ENCODE assay signal across 8 cellular contexts in the genomic region with DNA sequence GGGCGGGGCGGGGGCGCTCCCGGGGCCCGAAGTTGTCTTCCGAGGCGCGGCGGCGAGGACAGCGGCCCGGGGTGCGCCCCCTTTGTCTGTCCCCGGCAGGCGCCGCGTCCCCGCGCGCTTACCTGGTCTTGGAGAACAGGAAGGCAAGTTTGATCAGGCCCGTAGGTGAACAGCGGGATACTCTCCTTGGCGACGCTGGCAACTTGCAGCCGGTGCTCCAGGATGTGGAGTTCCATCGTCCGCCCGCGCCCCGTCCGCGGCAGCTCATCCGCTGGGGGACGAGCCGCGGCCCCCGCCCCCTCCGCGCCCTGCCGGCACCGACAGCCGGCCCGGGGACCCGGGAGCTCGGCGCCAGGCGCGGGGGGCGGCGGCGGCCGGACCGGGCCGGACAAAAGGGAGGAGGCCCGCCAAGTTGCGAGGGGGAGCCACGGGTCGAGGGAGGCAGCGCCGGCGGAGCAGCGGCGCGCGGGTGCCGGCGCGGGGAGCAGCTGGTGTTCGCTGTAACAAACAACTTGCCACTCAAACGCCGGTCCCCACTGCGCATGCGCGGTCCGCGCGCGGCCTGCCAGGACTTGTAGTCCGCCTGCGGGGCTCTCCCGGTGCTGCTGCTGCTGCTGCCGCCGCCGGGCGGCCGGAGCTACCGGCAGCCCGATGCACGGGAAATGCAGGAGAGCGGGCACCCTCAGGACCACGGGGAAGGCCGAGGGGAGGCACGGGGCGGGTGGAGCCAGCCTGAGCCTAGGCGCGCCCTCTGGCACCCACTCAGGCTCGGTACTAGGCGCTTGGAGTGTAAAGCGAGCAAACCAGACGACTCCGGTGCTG. TPM values are rescaled to one million over a fixed set of nuclear protein-coding genes. Genes with fewer than 3 reads are reported as not detected.
DNase-seq lines count a peak whose midpoint lies in the region; ATAC-seq and TF ChIP-seq lines count a peak whose summit lies in the region.

No MANE protein-coding gene starts in this region.

- no peaks in the 10 kb centered on the region for H3K9me3 Mint-ChIP-seq in IgD-negative memory B cell
- H3K9me3 Mint-ChIP-seq in activated T-cell treated with anti-CD3 and anti-CD28 coated beads, Interleukin-2, amount 50 U/mL, for 4 hours = no peaks in the 10 kb centered on the region

- no peaks in the 10 kb centered on the region for H3K27me3 ChIP-seq in esophagus muscularis mucosa
- H3K27me3 ChIP-seq in muscle layer of duodenum (ENCODE audit: low read depth, low read length) = no peaks in the 10 kb centered on the region

- H3K36me3 ChIP-seq in esophagus muscularis mucosa (no peaks in the 10 kb centered on the region), muscle layer of duodenum (ENCODE audit: control insufficient read depth in 1 of 2, insufficient read depth in 2 of 2, low read length in 2 of 2) (no peaks in the 10 kb centered on the region)

- H3K9me3 ChIP-seq in esophagus muscularis mucosa = no peaks in the 10 kb centered on the region
- H3K9me3 ChIP-seq in muscle layer of duodenum (ENCODE audit: control insufficient read depth in 1 of 2, low read length in 2 of 2) = no peaks in the 10 kb centered on the region

- DNase-seq in DMS153 treated with DMSO at 0.1 percent for 48 hours (lab: John Stamatoyannopoulos, UW; ENCODE audit: unreplicated experiment) (peak; percentile 90), OCI-M1 (lab: John Stamatoyannopoulos, UW) (peak; percentile 99), esophagus muscularis mucosa (ENCODE audit: extremely low spot score) (peak; percentile 100)
- peak; percentile 99 for DNase-seq in activated T-cell treated with anti-CD3 and anti-CD28 coated beads, Interleukin-2, amount 50 U/mL, for 4 hours
- peak; percentile 95 for DNase-seq in stimulated activated CD8-positive, alpha-beta memory T cell treated with anti-CD3 and anti-CD28 coated beads, Interleukin-7, amount 100 ng/mL, for 24 hours (ENCODE audit: low read depth)

- WGBS in esophagus muscularis mucosa = under 1% methylated on average over 31 of the region's 101 CpGs

- no peak for TF ChIP-seq POLR2A in esophagus muscularis mucosa (IDR thresholded peaks at IDR 0.05; ENCODE audit: low read depth)

- peak overlapping the region; percentile 32 to 94 (median 59) for H3K27ac Mint-ChIP-seq in IgD-negative memory B cell

- H3K27ac ChIP-seq in esophagus muscularis mucosa (replicated peaks in 1 of 4) (peak overlapping the region; percentile 75 to 80 (median 78)), muscle layer of duodenum (ENCODE audit: low read length) (no peak overlapping the region)

- peaks cover 2% of the 10 kb centered on the region for H3K36me3 Mint-ChIP-seq in IgD-negative memory B cell
- H3K36me3 Mint-ChIP-seq in activated T-cell treated with anti-CD3 and anti-CD28 coated beads, Interleukin-2, amount 50 U/mL, for 4 hours (ENCODE audit: insufficient read depth) = no peaks in the 10 kb centered on the region

- peak overlapping the region; percentile 70 to 98 (median 80) for H3K4me3 ChIP-seq in esophagus muscularis mucosa
- H3K4me3 ChIP-seq in muscle layer of duodenum (ENCODE audit: low read depth in 1 of 2, low read length in 2 of 2) = peak overlapping the region; percentile 37 to 70

- no peak for TF ChIP-seq EP300 in esophagus muscularis mucosa (IDR thresholded peaks at IDR 0.05)

- H3K4me1 ChIP-seq in esophagus muscularis mucosa (peaks cover 4 to 35% (median 26%) of the 10 kb centered on the region in 4 donors), muscle layer of duodenum (ENCODE audit: control insufficient read depth in 1 of 2, insufficient read depth in 2 of 2, low read length in 2 of 2) (peaks cover 0 to 15% of the 10 kb centered on the region in 2 donors)

- TF ChIP-seq CTCF in esophagus muscularis mucosa (IDR thresholded peaks at IDR 0.05) = peak; percentile 35 to 54 (median 37)

- intact Hi-C loops in esophagus muscularis mucosa (cut with DNase I) = no loop called here

- H3K4me3 Mint-ChIP-seq in IgD-negative memory B cell = peak overlapping the region; percentile 82 to 92 (median 89)
- peak overlapping the region; percentile 76 for H3K4me3 Mint-ChIP-seq in activated T-cell treated with anti-CD3 and anti-CD28 coated beads, Interleukin-2, amount 50 U/mL, for 4 hours

- H3K27me3 Mint-ChIP-seq in IgD-negative memory B cell = no peaks in the 10 kb centered on the region
- no peaks in the 10 kb centered on the region for H3K27me3 Mint-ChIP-seq in activated T-cell treated with anti-CD3 and anti-CD28 coated beads, Interleukin-2, amount 50 U/mL, for 4 hours (ENCODE audit: low read depth)

- peak; percentile 86 for ATAC-seq in GM21529 (IDR thresholded peaks at IDR 0.05; ENCODE audit: unreplicated experiment)
- peak; percentile 95 for ATAC-seq in activated T-cell treated with anti-CD3 and anti-CD28 coated beads, Interleukin-2, amount 50 U/mL, for 4 hours

- H3K4me1 Mint-ChIP-seq in IgD-negative memory B cell = peaks cover 4 to 20% (median 11%) of the 10 kb centered on the region in 3 donors
- H3K4me1 Mint-ChIP-seq in activated T-cell treated with anti-CD3 and anti-CD28 coated beads, Interleukin-2, amount 50 U/mL, for 4 hours (ENCODE audit: low read depth) = peaks cover 11% of the 10 kb centered on the region

RNA-seq across cellular contexts. Expression of a gene that starts 35.6 kb away (rescaled TPM):
- polyA plus RNA-seq in IgD-negative memory B cell = 9.9 TPM
- not detected for total RNA-seq in activated T-cell treated with anti-CD3 and anti-CD28 coated beads, Interleukin-2, amount 50 U/mL, for 4 hours
- not detected for total RNA-seq in esophagus muscularis mucosa

RNA-seq across cellular contexts. Expression of a gene that starts 52.2 kb away (rescaled TPM):
- polyA plus RNA-seq in IgD-negative memory B cell = 94.5 TPM
- 10 to 100 TPM; 21.9 to 37.1 (median 27.8) TPM for total RNA-seq in activated T-cell treated with anti-CD3 and anti-CD28 coated beads, Interleukin-2, amount 50 U/mL, for 4 hours
- 1 to 10 TPM in 2 of 4 donors, under 1 TPM in 1, not detected in 1; 0.23 to 1.5 (median 1.4) TPM for total RNA-seq in esophagus muscularis mucosa

Comparison
In these comparisons a context has a peak if more than half of its experiments do, and no peak if none do; other contexts are left out.
1. RNA of a gene that starts 52.2 kb away (total RNA-seq): 21.9 to 37.1 TPM in activated T-cell treated with anti-CD3 and anti-CD28 coated beads, Interleukin-2, amount 50 U/mL, for 4 hours; 0.23 to 1.5 TPM in esophagus muscularis mucosa; every median in the first group is over 4 times any median in the second.
2. Peak in every context shown above with its lines, with median percentiles within 50 percentile points of each other: DNase-seq.